12 cellular contexts compared by ENCODE assay signal in the genomic region with DNA sequence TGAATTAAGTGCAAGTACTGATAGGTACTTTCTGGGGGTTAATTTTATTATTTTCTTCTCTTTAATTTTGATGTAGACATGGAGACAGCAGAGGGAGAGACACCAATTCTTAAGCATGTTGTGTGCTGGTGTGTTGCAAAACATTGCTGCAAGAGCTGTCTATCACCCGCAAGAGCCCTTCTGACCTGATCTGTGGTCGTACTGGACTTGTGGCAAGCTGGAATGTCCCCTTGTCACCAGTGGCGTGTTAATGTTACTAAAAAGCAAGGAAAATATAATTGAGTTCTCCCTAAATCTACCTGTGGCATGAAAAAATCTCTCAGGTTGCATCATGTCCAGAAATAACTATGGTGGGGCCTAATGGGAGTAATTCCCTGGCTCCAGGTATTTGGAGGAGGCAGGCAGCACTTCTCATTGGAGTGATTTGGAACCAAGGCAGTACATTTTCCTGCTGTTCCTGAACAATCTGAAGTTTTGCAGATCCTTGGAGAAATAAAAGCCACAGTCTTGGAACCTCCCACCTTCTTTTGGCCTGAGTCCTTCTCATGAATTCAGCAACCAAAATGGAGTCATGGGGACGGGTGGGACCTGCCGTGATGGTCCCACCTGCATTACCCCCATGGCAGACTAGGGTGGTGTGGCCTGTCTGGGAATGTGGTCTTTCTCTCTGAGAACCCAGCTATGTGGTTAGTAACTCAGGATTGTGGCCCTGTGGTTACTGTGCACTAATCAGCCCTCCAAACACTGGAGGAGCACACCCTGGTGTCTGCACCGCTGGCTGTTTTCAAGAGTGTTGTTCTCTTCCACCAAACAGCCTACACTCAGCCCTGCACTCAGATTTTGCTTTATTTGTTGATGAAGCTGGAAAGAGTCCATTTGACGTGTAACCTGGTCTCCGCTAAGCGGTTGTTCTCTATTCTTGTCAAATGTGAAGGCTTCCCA. TPM values are rescaled to one million over a fixed set of nuclear protein-coding genes. Genes with fewer than 3 reads are reported as not detected.
DNase-seq lines count a peak whose midpoint lies in the region; TF ChIP-seq lines count a peak whose summit lies in the region.
"Had no signal": no experiment of that assay in that cellular context is flagged by ENCODE, and none has a peak within 500 bp of the region (broad histone marks: within the 10 kb centered on the region; RNA-seq: fewer than 3 reads in every experiment).

No MANE protein-coding gene starts in this region.

- no peaks in the 10 kb centered on the region for H3K27me3 Mint-ChIP-seq in activated naive CD4-positive, alpha-beta T cell treated with anti-CD3 and anti-CD28 coated beads, Interleukin-2, amount 50 U/mL, for 24 hours

- H3K9me3 Mint-ChIP-seq in activated naive CD4-positive, alpha-beta T cell treated with anti-CD3 and anti-CD28 coated beads, Interleukin-2, amount 50 U/mL, for 24 hours: no peaks in the 10 kb centered on the region

- H3K9me3 ChIP-seq in OCI-LY7 (ENCODE audit: low read length): no peaks in the 10 kb centered on the region
- H3K9me3 ChIP-seq in duodenal mucosa (ENCODE audit: control insufficient read depth in 1 of 2, low read length in 2 of 2): no peaks in the 10 kb centered on the region
- no peaks in the 10 kb centered on the region for H3K9me3 ChIP-seq in stomach smooth muscle (ENCODE audit: control insufficient read depth in 2 of 2, low read length in 2 of 2)
- H3K9me3 ChIP-seq: left lung had no signal

- peak overlapping the region; percentile 52; the same call in 1 of the 2 replicates for H2AFZ ChIP-seq in OCI-LY7 (ENCODE audit: low read length)

- intact Hi-C loops in OCI-LY7 (cut with micrococcal nuclease; ENCODE audit: unreplicated experiment): loop anchor here (5.0 kb wide), 2 partner anchors 432 to 462 kb away; no protein-coding TSS in a partner anchor

- H3K9ac ChIP-seq in duodenal mucosa (ENCODE audit: low read depth in 1 of 2, low read length in 2 of 2) (no peak overlapping the region), stomach smooth muscle (ENCODE audit: low read length in 2 of 2) (no peak overlapping the region)

- no peaks in the 10 kb centered on the region for H3K9me2 ChIP-seq in OCI-LY7 (ENCODE audit: insufficient read depth, low read length)

- peaks cover 8% of the 10 kb centered on the region for H3K36me3 Mint-ChIP-seq in activated naive CD4-positive, alpha-beta T cell treated with anti-CD3 and anti-CD28 coated beads, Interleukin-2, amount 50 U/mL, for 24 hours

- peak overlapping the region; percentile 62 for H3K4me2 ChIP-seq in OCI-LY7 (ENCODE audit: low read length)

- H3K4me3 ChIP-seq in OCI-LY7 (ENCODE audit: low read depth, low read length, poor library complexity, severe bottlenecking) (peak overlapping the region; percentile 31), duodenal mucosa (ENCODE audit: low read depth in 1 of 2, low read length in 2 of 2) (no peak overlapping the region), stomach smooth muscle (ENCODE audit: low read length in 2 of 2) (peak overlapping the region in 1 of 2 donors; percentile 29)
- H3K4me3 ChIP-seq: left lung, skin epidermis had no signal

- H3K4me1 ChIP-seq in OCI-LY7 (ENCODE audit: insufficient read depth, low read length, poor library complexity, severe bottlenecking) (peaks cover 93% of the 10 kb centered on the region), duodenal mucosa (ENCODE audit: control insufficient read depth in 1 of 2, insufficient read depth in 2 of 2, low read length in 2 of 2) (peaks cover 31 to 37% of the 10 kb centered on the region in 2 donors), stomach smooth muscle (ENCODE audit: control insufficient read depth, insufficient read depth, low read length) (peaks cover 35% of the 10 kb centered on the region)

- H3K27ac Mint-ChIP-seq in activated naive CD4-positive, alpha-beta T cell treated with anti-CD3 and anti-CD28 coated beads, Interleukin-2, amount 50 U/mL, for 24 hours: peak overlapping the region; percentile 76

- H3K4me1 Mint-ChIP-seq in activated naive CD4-positive, alpha-beta T cell treated with anti-CD3 and anti-CD28 coated beads, Interleukin-2, amount 50 U/mL, for 24 hours: peaks cover 73% of the 10 kb centered on the region

- no peak for TF ChIP-seq CTCF in OCI-LY7 (conservative IDR thresholded peaks at IDR 0.05; ENCODE audit: low read length)

- no TSS peak for BruUV-seq in OCI-LY7 (replicated peaks; lab: Mats Ljungman, UMichigan)

- CTCF ChIA-PET in OCI-LY7 (lab: Charles Lee; ENCODE audit: unreplicated experiment): interaction anchor here (1.0 to 1.8 kb wide), 2 partner anchors 24 to 29 kb away, joined by 3 to 5 read pairs; no protein-coding TSS in a partner anchor

- no peak for DNase-seq in activated naive CD4-positive, alpha-beta T cell (lab: John Stamatoyannopoulos, UW)
- no peak for DNase-seq in OCI-LY7 (ENCODE audit: low spot score)
- no peak for DNase-seq in A172 (ENCODE audit: low spot score)
- DNase-seq in Ammon's horn (ENCODE audit: low spot score): no peak
- no peak for DNase-seq in foreskin melanocyte
- DNase-seq: left lung, NCI-H526 had no signal

- POLR2A ChIA-PET in OCI-LY7 (lab: Charles Lee): interaction anchor here (0.6 to 5.5 kb wide), 8 partner anchors 9 to 684 kb away, joined by 3 to 56 read pairs (median 4); no protein-coding TSS in a partner anchor

- peaks cover 51% of the 10 kb centered on the region; the same call in 1 of the 2 replicates for H3K79me2 ChIP-seq in OCI-LY7 (ENCODE audit: insufficient read depth, low read depth, low read length)

- peak overlapping the region; percentile 95 for H3K27ac ChIP-seq in OCI-LY7 (ENCODE audit: low read depth, low read length, poor library complexity, severe bottlenecking)
- peak overlapping the region; percentile 18 for H3K27ac ChIP-seq in duodenal mucosa (ENCODE audit: low read depth, low read length)
- peak overlapping the region; percentile 31 for H3K27ac ChIP-seq in stomach smooth muscle (ENCODE audit: low read length)
- H3K27ac ChIP-seq: HL-60, skin epidermis had no signal

- H3K4me3 Mint-ChIP-seq in activated naive CD4-positive, alpha-beta T cell treated with anti-CD3 and anti-CD28 coated beads, Interleukin-2, amount 50 U/mL, for 24 hours: peak overlapping the region; percentile 24

- H4K20me1 ChIP-seq in OCI-LY7 (ENCODE audit: insufficient read depth, low read length): no peaks in the 10 kb centered on the region

- H3K36me3 ChIP-seq in OCI-LY7 (ENCODE audit: insufficient read depth, low read length) (no peaks in the 10 kb centered on the region), duodenal mucosa (ENCODE audit: control insufficient read depth in 1 of 2, insufficient read depth in 2 of 2, low read length in 2 of 2) (no peaks in the 10 kb centered on the region), stomach smooth muscle (ENCODE audit: control insufficient read depth in 2 of 2, insufficient read depth in 2 of 2, low read length in 2 of 2) (peaks cover 0 to 8% of the 10 kb centered on the region in 2 donors)

- H3K27me3 ChIP-seq in duodenal mucosa (ENCODE audit: control insufficient read depth in 1 of 2, insufficient read depth in 2 of 2, low read length in 2 of 2): no peaks in the 10 kb centered on the region
- no peaks in the 10 kb centered on the region for H3K27me3 ChIP-seq in stomach smooth muscle (ENCODE audit: control insufficient read depth in 1 of 2, insufficient read depth in 2 of 2, low read length in 2 of 2)
- H3K27me3 ChIP-seq: left lung had no signal

RNA-seq across cellular contexts. Expression of gene GALNT2, which starts 57.4 kb away (rescaled TPM):
- 26.3 and 29.9 TPM in 2 replicates for total RNA-seq in OCI-LY7 (2014; rRNA removed; shearing (Covaris generic))
- total RNA-seq in OCI-LY7 (2022): 56.4 and 67.3 TPM in 2 replicates
- 79.8 and 84.9 TPM in 2 replicates for total RNA-seq in A172 (2014; rRNA removed; shearing (Covaris generic))

Comparison
In these comparisons a context has a peak if more than half of its experiments do, and no peak if none do; other contexts are left out.
1. H3K27ac ChIP-seq: peak in every context shown above with its lines; median percentile 95 in OCI-LY7; 31 in stomach smooth muscle; 18 in duodenal mucosa.